In the genomic region with DNA sequence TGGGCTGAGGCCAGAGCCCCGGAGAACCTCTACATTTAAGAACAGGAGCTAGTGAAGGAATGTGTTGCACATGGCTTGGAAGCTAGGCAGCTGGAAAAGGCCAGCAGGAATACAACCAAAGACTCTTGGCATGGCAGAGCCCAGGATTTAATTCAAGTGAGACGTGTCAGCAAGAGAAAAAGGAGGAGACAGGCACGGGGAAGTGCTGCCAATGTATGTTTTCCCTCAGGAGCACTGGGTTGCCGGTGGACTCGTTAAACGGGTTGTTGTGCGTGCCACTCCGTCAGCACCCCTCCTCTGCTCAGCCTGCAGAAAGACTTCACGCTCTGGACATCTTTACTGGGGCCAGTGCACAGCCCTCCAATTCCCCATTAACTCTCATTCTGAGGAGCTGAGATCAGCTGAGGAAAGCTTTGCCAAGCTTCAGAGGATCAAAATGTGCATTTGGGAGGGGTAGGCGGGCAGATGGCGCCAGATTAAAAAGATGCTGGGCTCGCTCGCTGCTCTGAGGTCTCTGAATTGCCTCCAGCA, we compare ENCODE assay signal across 13 cellular contexts.
A peak's percentile ranks its signal among the peaks of the same experiment; 100 is the strongest.
DNase-seq lines count a peak whose midpoint lies in the region; ATAC-seq and TF ChIP-seq lines count a peak whose summit lies in the region.
"Had no signal": no experiment of that assay in that cellular context is flagged by ENCODE, and none has a peak within 500 bp of the region (broad histone marks: within the 10 kb centered on the region; RNA-seq: fewer than 3 reads in every experiment).

No MANE protein-coding gene starts in this region.

- H3K4me3 Mint-ChIP-seq in T-helper 2 cell treated with Interferon-gamma antibody and Interleukin-4, amounts not matched to agents 5 μg/mL and 100 μg/mL, for 36 hours = no peak overlapping the region
- no peak overlapping the region for H3K4me3 Mint-ChIP-seq in immature natural killer cell
- H3K4me3 Mint-ChIP-seq: naive thymus-derived CD8-positive, alpha-beta T cell had no signal

- TF ChIP-seq CTCF in gastroesophageal sphincter (IDR thresholded peaks at IDR 0.05) = no peak

- H3K4me3 ChIP-seq in gastroesophageal sphincter = peak overlapping the region; percentile 50 to 92
- H3K4me3 ChIP-seq in aorta (ENCODE audit: low read length in 2 of 2) = no peak overlapping the region

- no peak overlapping the region for H3K27ac Mint-ChIP-seq in T-helper 2 cell treated with Interferon-gamma antibody and Interleukin-4, amounts not matched to agents 5 μg/mL and 100 μg/mL, for 36 hours
- no peak overlapping the region for H3K27ac Mint-ChIP-seq in immature natural killer cell
- H3K27ac Mint-ChIP-seq: naive thymus-derived CD8-positive, alpha-beta T cell had no signal

- H3K27ac ChIP-seq in gastroesophageal sphincter = peak overlapping the region; percentile 85 to 100 (median 88)
- peak overlapping the region; percentile 62 to 87 for H3K27ac ChIP-seq in aorta (ENCODE audit: low read depth in 1 of 2, low read length in 2 of 2)
- H3K27ac ChIP-seq: 22Rv1 had no signal

- no peaks in the 10 kb centered on the region for H3K4me1 Mint-ChIP-seq in T-helper 2 cell treated with Interferon-gamma antibody and Interleukin-4, amounts not matched to agents 5 μg/mL and 100 μg/mL, for 36 hours (ENCODE audit: low read depth)
- H3K4me1 Mint-ChIP-seq in immature natural killer cell = no peaks in the 10 kb centered on the region
- H3K4me1 Mint-ChIP-seq: naive thymus-derived CD8-positive, alpha-beta T cell had no signal

- no peaks in the 10 kb centered on the region for H3K36me3 Mint-ChIP-seq in T-helper 2 cell treated with Interferon-gamma antibody and Interleukin-4, amounts not matched to agents 5 μg/mL and 100 μg/mL, for 36 hours (ENCODE audit: low read depth)
- H3K36me3 Mint-ChIP-seq in immature natural killer cell = no peaks in the 10 kb centered on the region
- H3K36me3 Mint-ChIP-seq: naive thymus-derived CD8-positive, alpha-beta T cell had no signal

- H3K9me3 ChIP-seq in gastroesophageal sphincter (no peaks in the 10 kb centered on the region), aorta (ENCODE audit: control insufficient read depth, low read length) (no peaks in the 10 kb centered on the region)

- no peaks in the 10 kb centered on the region for H3K27me3 Mint-ChIP-seq in T-helper 2 cell treated with Interferon-gamma antibody and Interleukin-4, amounts not matched to agents 5 μg/mL and 100 μg/mL, for 36 hours (ENCODE audit: low read depth)
- H3K27me3 Mint-ChIP-seq in immature natural killer cell (ENCODE audit: low read depth in 3 of 3) = peaks cover 0 to 6% (median 0%) of the 10 kb centered on the region in 3 donors

- no peak for TF ChIP-seq EP300 in gastroesophageal sphincter (IDR thresholded peaks at IDR 0.05)

- H3K4me1 ChIP-seq in gastroesophageal sphincter (peaks cover 25 to 84% (median 29%) of the 10 kb centered on the region in 3 donors), aorta (ENCODE audit: control insufficient read depth in 1 of 2, insufficient read depth in 2 of 2, low read length in 2 of 2) (peaks cover 7 to 8% of the 10 kb centered on the region in 2 donors)

- H3K27me3 ChIP-seq in gastroesophageal sphincter (no peaks in the 10 kb centered on the region), aorta (ENCODE audit: control insufficient read depth in 1 of 2, insufficient read depth in 2 of 2, low read length in 1 of 2) (no peaks in the 10 kb centered on the region)

- peak; percentile 64 for ATAC-seq in gastroesophageal sphincter
- ATAC-seq in aorta (ENCODE audit: low FRiP score) = peak; percentile 85
- ATAC-seq in HG02981 (IDR thresholded peaks at IDR 0.05; ENCODE audit: unreplicated experiment) = no peak
- ATAC-seq: naive thymus-derived CD8-positive, alpha-beta T cell had no signal

- DNase-seq in DMS 273 (lab: John Stamatoyannopoulos, UW; ENCODE audit: unreplicated experiment) (peak; percentile 32), DMS 273 treated with DMSO at 0.1 percent for 48 hours (lab: John Stamatoyannopoulos, UW) (no peak), posterior cingulate gyrus (peak in 9 of 10 donors; percentile 16 to 92 (median 47)), aorta (peak in 1 of 2 donors; percentile 71), immature natural killer cell (no peak)
- DNase-seq in T-helper 2 cell treated with Interferon-gamma antibody and Interleukin-4, amounts not matched to agents 5 μg/mL and 100 μg/mL, for 36 hours (ENCODE audit: low spot score) = no peak
- DNase-seq: activated CD8-positive, alpha-beta memory T cell treated with anti-CD3 and anti-CD28 coated beads, Interleukin-2, amount 50 U/mL, for 4 hours; glutamatergic neuron; naive thymus-derived CD8-positive, alpha-beta T cell; NCI-H1417 treated with DMSO at 0.1 percent for 48 hours had no signal

- WGBS in gastroesophageal sphincter (ENCODE audit: low coverage in 1 of 2), 2 donors = 13 to 17% methylated on average over 4 to 8 of the region's 13 CpGs
- WGBS in aorta, 2 donors = 3 to 7% methylated on average over 13 of the region's 13 CpGs

- no peaks in the 10 kb centered on the region for H3K36me3 ChIP-seq in gastroesophageal sphincter
- H3K36me3 ChIP-seq in aorta (ENCODE audit: control insufficient read depth in 1 of 2, insufficient read depth in 2 of 2, low read length in 1 of 2) = no peaks in the 10 kb centered on the region

- H3K9me3 Mint-ChIP-seq in T-helper 2 cell treated with Interferon-gamma antibody and Interleukin-4, amounts not matched to agents 5 μg/mL and 100 μg/mL, for 36 hours = no peaks in the 10 kb centered on the region
- H3K9me3 Mint-ChIP-seq in immature natural killer cell = peaks cover 0 to 2% (median 0%) of the 10 kb centered on the region in 6 donors

- TF ChIP-seq POLR2A in gastroesophageal sphincter (IDR thresholded peaks at IDR 0.05) = peak; percentile 28 to 45

- intact Hi-C loops in posterior cingulate gyrus (cut with DNase I) = no loop called here
- intact Hi-C loops in aorta (cut with DNase I) = loop anchor here in 1 of 2 donors (5.0 kb wide), 1 partner anchor 326 kb away; no protein-coding TSS in a partner anchor

Comparison
In these comparisons a context has a peak if more than half of its experiments do, and no peak if none do; other contexts are left out.
1. DNase-seq: peak in DMS 273 (single experiment) and posterior cingulate gyrus (9 of 10); none in DMS 273 treated with DMSO at 0.1 percent for 48 hours (single experiment), T-helper 2 cell treated with Interferon-gamma antibody and Interleukin-4, amounts not matched to agents 5 μg/mL and 100 μg/mL, for 36 hours (single experiment) and immature natural killer cell (0 of 3).
2. H3K4me3 ChIP-seq: peak in gastroesophageal sphincter (2 of 2); none in aorta (0 of 2).